Comparison of ENCODE assay signal across 3 cellular contexts in the genomic region with DNA sequence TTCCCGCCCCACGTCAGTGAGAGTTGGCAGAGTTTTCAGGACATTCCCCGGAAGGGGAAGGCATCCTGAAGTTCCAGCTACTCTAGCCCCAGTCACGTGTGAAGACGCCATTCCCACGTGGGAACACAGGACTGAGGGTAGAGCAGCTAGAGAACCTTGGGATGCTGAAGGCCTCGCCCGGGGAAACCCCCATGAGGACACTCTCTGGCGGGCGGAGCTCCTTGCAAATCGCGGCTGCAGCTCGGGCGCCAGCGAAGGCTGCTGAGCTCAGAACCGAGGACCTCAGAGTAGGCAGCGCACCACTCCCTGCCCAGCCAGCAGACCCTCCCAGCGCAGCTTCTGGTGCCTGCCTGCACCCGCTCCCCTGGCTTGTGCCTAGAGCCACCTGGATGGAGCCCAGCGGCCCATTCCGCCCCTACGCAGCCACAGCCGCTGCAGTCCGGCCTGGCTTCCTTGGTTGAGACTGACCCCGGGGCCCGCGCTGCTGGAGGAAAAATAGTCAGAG.
A peak's percentile ranks its signal among the peaks of the same experiment; 100 is the strongest.
TF ChIP-seq lines count a peak whose summit lies in the region.

No MANE protein-coding gene starts in this region.

TF ChIP-seq in GM23338, 12 proteins besides CTCF, POLR2A, EP300 and RAD21 (continues in another document):
- no peak for TF ChIP-seq EZH2 (IDR thresholded peaks at IDR 0.05; ENCODE audit: low read depth, unreplicated experiment)
- no peak for TF ChIP-seq ZNF462 (CRISPR knock-in tag; IDR thresholded peaks at IDR 0.05)
- TF ChIP-seq ETS1 (IDR thresholded peaks at IDR 0.05) = no peak

TF ChIP-seq in IMR-90, 13 proteins besides CTCF, POLR2A, EP300 and RAD21:
- TF ChIP-seq CEBPB (IDR thresholded peaks at IDR 0.05; ENCODE audit: low read depth, low read length) = no peak
- TF ChIP-seq, protein P1, sequence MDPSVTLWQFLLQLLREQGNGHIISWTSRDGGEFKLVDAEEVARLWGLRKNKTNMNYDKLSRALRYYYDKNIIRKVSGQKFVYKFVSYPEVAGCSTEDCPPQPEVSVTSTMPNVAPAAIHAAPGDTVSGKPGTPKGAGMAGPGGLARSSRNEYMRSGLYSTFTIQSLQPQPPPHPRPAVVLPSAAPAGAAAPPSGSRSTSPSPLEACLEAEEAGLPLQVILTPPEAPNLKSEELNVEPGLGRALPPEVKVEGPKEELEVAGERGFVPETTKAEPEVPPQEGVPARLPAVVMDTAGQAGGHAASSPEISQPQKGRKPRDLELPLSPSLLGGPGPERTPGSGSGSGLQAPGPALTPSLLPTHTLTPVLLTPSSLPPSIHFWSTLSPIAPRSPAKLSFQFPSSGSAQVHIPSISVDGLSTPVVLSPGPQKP (IDR thresholded peaks at IDR 0.05; ENCODE audit: borderline replicate concordance, low read depth, low read length) = no peak
- TF ChIP-seq MXI1 (IDR thresholded peaks at IDR 0.05; ENCODE audit: borderline replicate concordance, low read depth, low read length) = no peak
- TF ChIP-seq NFE2L2 (IDR thresholded peaks at IDR 0.05; ENCODE audit: low read depth, low read length) = no peak
- no peak for TF ChIP-seq USF2 (IDR thresholded peaks at IDR 0.05; ENCODE audit: low read depth, low read length)

TF ChIP-seq in HepG2, 621 proteins besides CTCF, POLR2A, EP300 and RAD21:
- TF ChIP-seq KDM5B (CRISPR knock-in tag; IDR thresholded peaks at IDR 0.05; ENCODE audit: borderline replicate concordance) (0 out of 2 replicates have a peak, but pooled peaks have one; percentile 29), SNAPC2 (CRISPR knock-in tag; IDR thresholded peaks at IDR 0.05) (no peak), MNT (IDR thresholded peaks at IDR 0.05) (peak; percentile 100)
